ENCODE assay signal across 23 cellular contexts in the genomic region with DNA sequence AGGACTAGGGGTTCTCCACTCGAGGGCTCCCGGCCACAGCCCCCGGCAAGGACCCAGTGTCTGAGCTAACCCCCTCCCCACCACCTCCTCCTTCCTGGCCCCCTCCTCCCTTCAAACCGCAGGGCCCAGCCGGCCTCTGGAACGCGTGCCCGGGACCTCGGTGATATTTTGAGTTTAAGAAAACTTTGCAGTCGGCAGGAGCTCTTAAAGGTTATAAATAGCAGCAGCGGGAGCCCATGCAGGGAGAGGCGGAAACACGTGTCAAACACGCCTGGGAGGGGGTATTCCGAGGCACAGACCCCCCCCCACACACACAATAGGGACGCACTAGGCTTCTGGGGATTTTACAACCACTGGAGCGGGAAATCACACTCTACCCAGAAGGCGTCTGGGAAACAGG. TPM values are rescaled to one million over a fixed set of nuclear protein-coding genes. Genes with fewer than 3 reads are reported as not detected.
A peak's percentile ranks its signal among the peaks of the same experiment; 100 is the strongest.
DNase-seq lines count a peak whose midpoint lies in the region; ATAC-seq, FAIRE-seq and TF ChIP-seq lines count a peak whose summit lies in the region.
"Had no signal": no experiment of that assay in that cellular context is flagged by ENCODE, and none has a peak within 500 bp of the region (broad histone marks: within the 10 kb centered on the region; RNA-seq: fewer than 3 reads in every experiment).

No MANE protein-coding gene starts in this region.

- no TSS peak for BruUV-seq in K562 (replicated peaks; lab: Mats Ljungman, UMichigan)

- no peaks in the 10 kb centered on the region for H3K36me3 ChIP-seq in BLaER1 treated with 17β-estradiol and CSF1 and Interleukin-3, amounts not matched to agents 10 nM and 100 nM
- H3K36me3 ChIP-seq in K562 (ENCODE audit: control insufficient read depth, insufficient read depth, low read length), result no peaks in the 10 kb centered on the region
- H3K36me3 ChIP-seq in hepatocyte (replicated peaks; ENCODE audit: insufficient read depth, low read depth), result no peaks in the 10 kb centered on the region
- no peaks in the 10 kb centered on the region for H3K36me3 ChIP-seq in smooth muscle cell (ENCODE audit: low read depth)
- H3K36me3 ChIP-seq in esophagus squamous epithelium, result no peaks in the 10 kb centered on the region
- H3K36me3 ChIP-seq: prostate gland had no signal

- H3K9me3 ChIP-seq in BLaER1 treated with 17β-estradiol and CSF1 and Interleukin-3, amounts not matched to agents 10 nM and 100 nM (replicated peaks in 1 of 11), result no peaks in the 10 kb centered on the region
- H3K9me3 ChIP-seq in K562 (replicated peaks; ENCODE audit: control insufficient read depth, insufficient read depth, low read depth, low read length) (no peaks in the 10 kb centered on the region), hepatocyte (ENCODE audit: low read depth) (no peaks in the 10 kb centered on the region), smooth muscle cell (replicated peaks; ENCODE audit: low read depth) (no peaks in the 10 kb centered on the region), esophagus squamous epithelium (no peaks in the 10 kb centered on the region)
- H3K9me3 ChIP-seq: prostate gland had no signal

- H4K20me1 ChIP-seq in BLaER1 treated with 17β-estradiol and CSF1 and Interleukin-3, amounts not matched to agents 10 nM and 100 nM, result peaks cover 0 to 17% (median 0%) of the 10 kb centered on the region in 11 experiments; a peak in 3 of 22 replicates
- peaks cover 17% of the 10 kb centered on the region for H4K20me1 ChIP-seq in K562 (replicated peaks; ENCODE audit: control insufficient read depth, insufficient read depth, low read length)
- H4K20me1 ChIP-seq in hepatocyte (ENCODE audit: insufficient read depth, poor library complexity, severe bottlenecking), result no peaks in the 10 kb centered on the region
- H4K20me1 ChIP-seq in smooth muscle cell (ENCODE audit: low read depth), result no peaks in the 10 kb centered on the region

- TF ChIP-seq RAD21 in K562 (CRISPR knock-in tag; conservative IDR thresholded peaks at IDR 0.05 in 1 of 2, IDR thresholded peaks at IDR 0.05 in 1 of 2), result no peak

- WGBS in K562 (ENCODE audit: insufficient coverage, low coverage, missing lambda C conversion rate), result 3% methylated on average over 15 of the region's 18 CpGs
- 53% methylated on average over 18 of the region's 18 CpGs for WGBS in hepatocyte (ENCODE audit: low lambda C conversion rate, missing lambda C conversion rate)
- WGBS in smooth muscle cell (ENCODE audit: low lambda C conversion rate), result 44% methylated on average over 18 of the region's 18 CpGs
- 46 to 52% methylated on average over 3 to 8 of the region's 18 CpGs for WGBS in esophagus squamous epithelium, 2 donors

- intact Hi-C loops in K562 (cut with micrococcal nuclease) (no loop called here), esophagus squamous epithelium (cut with DNase I) (no loop called here)

- H2AFZ ChIP-seq in K562 (ENCODE audit: low read depth, low read length) (no peak overlapping the region), hepatocyte (no peak overlapping the region), smooth muscle cell (ENCODE audit: low read depth) (no peak overlapping the region)

- ATAC-seq in K562, result no peak
- no peak for ATAC-seq in WTC11
- ATAC-seq in HG02759 (IDR thresholded peaks at IDR 0.05; ENCODE audit: unreplicated experiment), result no peak
- ATAC-seq: left lobe of liver, T-helper 17 cell had no signal

- H3F3A ChIP-seq in smooth muscle cell (ENCODE audit: low read depth), result no peaks in the 10 kb centered on the region

- H3K4me1 Mint-ChIP-seq in WTC11, result 0 out of 2 replicates have a peak, but pooled peaks cover 3% of the 10 kb centered on the region
- H3K4me1 Mint-ChIP-seq: activated CD4-positive, alpha-beta memory T cell treated with anti-CD3 and anti-CD28 coated beads, Interleukin-2, amount 10 ng/mL, durations not matched to agents 7 days and 5 days; CD4-positive, alpha-beta memory T cell had no signal

- no peaks in the 10 kb centered on the region for H3K36me3 Mint-ChIP-seq in WTC11
- H3K36me3 Mint-ChIP-seq: activated naive CD8-positive, alpha-beta T cell treated with anti-CD3 and anti-CD28 coated beads, Interleukin-2, amount 10 ng/mL, durations not matched to agents 7 days and 5 days; CD4-positive, alpha-beta memory T cell had no signal

- POLR2A ChIA-PET in K562 (lab: Yijun Ruan, JAX), result interaction anchor here (0.6 kb wide), 1 partner anchor 76 kb away, joined by 4 read pairs; no protein-coding TSS in a partner anchor
- POLR2A ChIA-PET in WTC11 (lab: Charles Lee), result no interaction called here

- no peak overlapping the region for H3K4me3 Mint-ChIP-seq in WTC11
- H3K4me3 Mint-ChIP-seq: activated CD4-positive, alpha-beta memory T cell treated with anti-CD3 and anti-CD28 coated beads, Interleukin-2, amount 10 ng/mL, durations not matched to agents 7 days and 5 days; activated naive CD8-positive, alpha-beta T cell treated with anti-CD3 and anti-CD28 coated beads, Interleukin-2, amount 10 ng/mL, durations not matched to agents 7 days and 5 days; activated T-helper 1 cell treated with anti-CD3 and anti-CD28 coated beads, Interleukin-12 subunit alpha, Interleukin-12 subunit beta, Interleukin-2, Interleukin-4 antibody, amounts not matched to agents 30 ng/mL and 10 ng/mL and 1 ng/mL, durations not matched to agents 14 hours and 24 hours and 36 hours; CD4-positive, alpha-beta memory T cell; endodermal cell; T-helper 17 cell had no signal

- peak overlapping the region in 6 of 11 experiments; percentile 6 to 65 (median 52); a peak in 9 of 22 replicates for H3K27ac ChIP-seq in BLaER1 treated with 17β-estradiol and CSF1 and Interleukin-3, amounts not matched to agents 10 nM and 100 nM
- no peak overlapping the region for H3K27ac ChIP-seq in K562 (ENCODE audit: extremely low read depth, low read depth, low read length)
- H3K27ac ChIP-seq in hepatocyte, result peak overlapping the region; percentile 42
- H3K27ac ChIP-seq in smooth muscle cell (ENCODE audit: low read depth), result no peak overlapping the region
- H3K27ac ChIP-seq in esophagus squamous epithelium, result peak overlapping the region in 2 of 4 donors; percentile 23 to 25
- H3K27ac ChIP-seq: prostate gland had no signal

- in situ Hi-C loops in K562 (cut with MboI), result no loop called here

- H3K9me2 ChIP-seq in hepatocyte (replicated peaks; ENCODE audit: insufficient read depth), result no peaks in the 10 kb centered on the region

- FAIRE-seq in K562 (lab: Jason Lieb, UNC), result no peak
- FAIRE-seq: GM18507, H54 had no signal

- H3K4me3 ChIP-seq in BLaER1 treated with 17β-estradiol and CSF1 and Interleukin-3, amounts not matched to agents 10 nM and 100 nM, result peak overlapping the region in 2 of 10 experiments; percentile 18 to 19; a peak in 3 of 20 replicates
- H3K4me3 ChIP-seq in K562 (no peak overlapping the region), hepatocyte (no peak overlapping the region), smooth muscle cell (no peak overlapping the region), esophagus squamous epithelium (no peak overlapping the region)
- H3K4me3 ChIP-seq: prostate gland had no signal

- H3K9me1 ChIP-seq in K562 (ENCODE audit: control insufficient read depth, insufficient read depth, low read length), result no peaks in the 10 kb centered on the region

- CTCF ChIA-PET in K562 (lab: Yijun Ruan, JAX; ENCODE audit: low intra/inter-chr PET ratio), result no interaction called here
- CTCF ChIA-PET in WTC11 (lab: Charles Lee), result interaction anchor here (0.5 to 4.7 kb wide), 2 partner anchors 35 to 245 kb away, joined by 4 to 20 read pairs; no protein-coding TSS in a partner anchor

- H3K9me3 Mint-ChIP-seq in WTC11, result no peaks in the 10 kb centered on the region
- H3K9me3 Mint-ChIP-seq: activated CD4-positive, alpha-beta memory T cell treated with anti-CD3 and anti-CD28 coated beads, Interleukin-2, amount 10 ng/mL, durations not matched to agents 7 days and 5 days; activated naive CD8-positive, alpha-beta T cell treated with anti-CD3 and anti-CD28 coated beads, Interleukin-2, amount 10 ng/mL, durations not matched to agents 7 days and 5 days; activated T-helper 1 cell treated with anti-CD3 and anti-CD28 coated beads, Interleukin-12 subunit alpha, Interleukin-12 subunit beta, Interleukin-2, Interleukin-4 antibody, amounts not matched to agents 30 ng/mL and 10 ng/mL and 1 ng/mL, durations not matched to agents 14 hours and 24 hours and 36 hours; CD4-positive, alpha-beta memory T cell; endodermal cell had no signal

- DNase-seq in K562 (ENCODE audit: extremely low read depth in 1 of 4, low spot score in 3 of 4), result no peak
- DNase-seq in hepatocyte (ENCODE audit: low spot score), result peak; percentile 55
- DNase-seq in smooth muscle cell (lab: John Stamatoyannopoulos, UW; ENCODE audit: unreplicated experiment), result no peak
- no peak for DNase-seq in esophagus squamous epithelium (lab: John Stamatoyannopoulos, UW)
- DNase-seq in dermis blood vessel endothelial cell, result no peak
- DNase-seq in WTC11 (ENCODE audit: low spot score), result no peak
- DNase-seq: ACHN; activated CD4-positive, alpha-beta memory T cell treated with anti-CD3 and anti-CD28 coated beads, Interleukin-2, amount 10 ng/mL, durations not matched to agents 7 days and 5 days; activated naive CD8-positive, alpha-beta T cell treated with anti-CD3 and anti-CD28 coated beads, Interleukin-2, amount 10 ng/mL, durations not matched to agents 7 days and 5 days; endodermal cell; NCI-H2227 treated with DMSO at 0.1 percent for 48 hours; SHP77 treated with DMSO at 0.1 percent for 48 hours; stimulated activated CD4-positive, alpha-beta T cell treated with anti-CD3 and anti-CD28 coated beads, Interleukin-15, amount 100 ng/mL, for 24 hours; stimulated activated naive CD4-positive, alpha-beta T cell; T-helper 17 cell had no signal

- H3K27me3 Mint-ChIP-seq in WTC11 (ENCODE audit: low read depth), result peaks cover 52% of the 10 kb centered on the region

- TF ChIP-seq EP300 in K562 (IDR thresholded peaks at IDR 0.05; ENCODE audit: low read length), result no peak

- peaks cover 27 to 80% (median 65%) of the 10 kb centered on the region in 10 experiments for H3K4me1 ChIP-seq in BLaER1 treated with 17β-estradiol and CSF1 and Interleukin-3, amounts not matched to agents 10 nM and 100 nM
- H3K4me1 ChIP-seq in K562 (replicated peaks in 1 of 2; ENCODE audit: control insufficient read depth in 2 of 2, insufficient read depth in 2 of 2, low read length in 2 of 2) (peaks cover 0 to 4% of the 10 kb centered on the region in 2 experiments; a peak in 1 of 5 replicates), hepatocyte (ENCODE audit: insufficient read depth) (peaks cover 61% of the 10 kb centered on the region), smooth muscle cell (ENCODE audit: low read depth) (peaks cover 16% of the 10 kb centered on the region), esophagus squamous epithelium (peaks cover 0 to 29% (median 0%) of the 10 kb centered on the region in 3 donors)
- H3K4me1 ChIP-seq: prostate gland had no signal

- H3K4me2 ChIP-seq in BLaER1 treated with 17β-estradiol and CSF1 and Interleukin-3, amounts not matched to agents 10 nM and 100 nM, result peak overlapping the region; percentile 72 to 93 (median 84)
- no peak overlapping the region for H3K4me2 ChIP-seq in K562 (ENCODE audit: insufficient read depth, low read length)
- H3K4me2 ChIP-seq in hepatocyte, result peak overlapping the region; percentile 41
- H3K4me2 ChIP-seq in smooth muscle cell, result peak overlapping the region; percentile 30

- TF ChIP-seq POLR2A in K562 (conservative IDR thresholded peaks at IDR 0.05) (no peak), esophagus squamous epithelium (IDR thresholded peaks at IDR 0.05) (no peak)

- H3K9ac ChIP-seq in BLaER1 treated with 17β-estradiol and CSF1 and Interleukin-3, amounts not matched to agents 10 nM and 100 nM, result peak overlapping the region in 4 of 11 experiments; percentile 38 to 51 (median 43); a peak in 10 of 22 replicates
- H3K9ac ChIP-seq in K562 (ENCODE audit: insufficient read depth in 1 of 2, low read depth in 2 of 2, low read length in 2 of 2), result no peak overlapping the region
- H3K9ac ChIP-seq in smooth muscle cell (ENCODE audit: low read depth), result no peak overlapping the region

- H3K79me2 ChIP-seq in K562 (ENCODE audit: control insufficient read depth, insufficient read depth, low read length) (no peaks in the 10 kb centered on the region), hepatocyte (no peaks in the 10 kb centered on the region), smooth muscle cell (ENCODE audit: low read depth) (no peaks in the 10 kb centered on the region)

- peaks cover 0 to 16% (median 6%) of the 10 kb centered on the region in 11 experiments; a peak in 14 of 22 replicates for H3K27me3 ChIP-seq in BLaER1 treated with 17β-estradiol and CSF1 and Interleukin-3, amounts not matched to agents 10 nM and 100 nM
- H3K27me3 ChIP-seq in K562 (ENCODE audit: control insufficient read depth in 2 of 2, insufficient read depth in 2 of 2, low read length in 2 of 2) (peaks cover 22 to 73% of the 10 kb centered on the region in 2 experiments), hepatocyte (no peaks in the 10 kb centered on the region), smooth muscle cell (ENCODE audit: low read depth) (no peaks in the 10 kb centered on the region), esophagus squamous epithelium (peaks cover 0 to 7% (median 0%) of the 10 kb centered on the region in 4 donors)

- TF ChIP-seq CTCF in K562 (IDR thresholded peaks at IDR 0.05 in 2 of 3, conservative IDR thresholded peaks at IDR 0.05 in 1 of 3; ENCODE audit: insufficient read depth in 2 of 3, low read depth in 1 of 3, low read length in 3 of 3) (no peak), hepatocyte (IDR thresholded peaks at IDR 0.05; ENCODE audit: poor library complexity) (no peak), smooth muscle cell (IDR thresholded peaks at IDR 0.05; ENCODE audit: borderline replicate concordance, insufficient read depth, poor library complexity, severe bottlenecking) (no peak), esophagus squamous epithelium (IDR thresholded peaks at IDR 0.05) (no peak), WTC11 (IDR thresholded peaks at IDR 0.05) (no peak)

- no peak overlapping the region for H3K27ac Mint-ChIP-seq in WTC11
- H3K27ac Mint-ChIP-seq: activated CD4-positive, alpha-beta memory T cell treated with anti-CD3 and anti-CD28 coated beads, Interleukin-2, amount 10 ng/mL, durations not matched to agents 7 days and 5 days; activated naive CD8-positive, alpha-beta T cell treated with anti-CD3 and anti-CD28 coated beads, Interleukin-2, amount 10 ng/mL, durations not matched to agents 7 days and 5 days; activated T-helper 1 cell treated with anti-CD3 and anti-CD28 coated beads, Interleukin-12 subunit alpha, Interleukin-12 subunit beta, Interleukin-2, Interleukin-4 antibody, amounts not matched to agents 30 ng/mL and 10 ng/mL and 1 ng/mL, durations not matched to agents 14 hours and 24 hours and 36 hours; endodermal cell; T-helper 17 cell had no signal

RNA-seq across cellular contexts. Expression of gene PTH1R, which starts 3.1 kb away (rescaled TPM):
- not detected in 2 replicates for total RNA-seq in K562 (2011; cell fraction: chromatin; rRNA removed; ENCODE audit: low replicate concordance)
- not detected in 2 replicates for total RNA-seq in K562 (2011; cell fraction: nucleolus; rRNA removed)
- not detected in 2 replicates for total RNA-seq in K562 (2011; cell fraction: nucleoplasm; rRNA removed)
- not detected in 2 replicates for total RNA-seq in K562 (2014; rRNA removed)
- not detected in 2 replicates for total RNA-seq in K562 (2014; rRNA removed; fragmentation: Illumina TruSeq; extraction: Trizol)
- not detected in 2 replicates for total RNA-seq in K562 (2015; rRNA removed; fragmentation: Illumina TruSeq; extraction: Trizol)
- total RNA-seq in K562 (2021), result not detected in 2 replicates
- not detected in 2 replicates for polyA plus RNA-seq in K562 (2011; rRNA removed)
- polyA plus RNA-seq in K562 (2011; cell fraction: cytosol; rRNA removed), result not detected in 2 replicates
- polyA plus RNA-seq in K562 (2011; cell fraction: nucleus; rRNA removed), result not detected in 2 replicates
- polyA plus RNA-seq in K562 (2012), result not detected in 2 replicates
- polyA plus RNA-seq in K562 (2014; fragmentation: Illumina TruSeq; extraction: Trizol), result not detected in 2 replicates
- polyA plus RNA-seq in K562 (2014; fragmentation: Nextera tagmentation; extraction: Ambion mirVana), result not detected
- polyA plus RNA-seq in K562 (2014; rRNA removed), result not detected in 2 replicates
- polyA minus RNA-seq in K562 (2011; rRNA and poly(A)+ RNA removed), result not detected in 2 replicates
- polyA minus RNA-seq in K562 (2011; cell fraction: cytosol; rRNA and poly(A)+ RNA removed), result not detected in 2 replicates
- polyA minus RNA-seq in K562 (2011; cell fraction: nucleus; rRNA and poly(A)+ RNA removed), result not detected in 2 replicates
- total RNA-seq in hepatocyte, result 13.9 and 14.5 TPM in 2 replicates
- 29.4 and 31.0 TPM in 2 replicates for polyA plus RNA-seq in hepatocyte
- 15.4 and 17.7 TPM in 2 replicates for total RNA-seq in smooth muscle cell
- polyA plus RNA-seq in smooth muscle cell, result 39.2 and 50.6 TPM in 2 replicates
- 1 to 10 TPM in 3 of 4 donors, under 1 TPM in 1; 0.40 to 1.9 (median 1.5) TPM for total RNA-seq in esophagus squamous epithelium
- total RNA-seq in dermis blood vessel endothelial cell, result 0.19 and 0.85 TPM in 2 replicates
- 4.0 to 12.0 TPM (median 5.6 TPM) in 3 replicates for total RNA-seq in WTC11 (2021)
- total RNA-seq: activated CD4-positive, alpha-beta memory T cell treated with anti-CD3 and anti-CD28 coated beads, Interleukin-2, amount 10 ng/mL, durations not matched to agents 7 days and 5 days; activated naive CD8-positive, alpha-beta T cell treated with anti-CD3 and anti-CD28 coated beads, Interleukin-2, amount 10 ng/mL, durations not matched to agents 7 days and 5 days; activated T-helper 1 cell treated with anti-CD3 and anti-CD28 coated beads, Interleukin-12 subunit alpha, Interleukin-12 subunit beta, Interleukin-2, Interleukin-4 antibody, amounts not matched to agents 30 ng/mL and 10 ng/mL and 1 ng/mL, durations not matched to agents 14 hours and 24 hours and 36 hours; CD4-positive, alpha-beta memory T cell; T-helper 17 cell had no signal
- polyA plus RNA-seq: CD4-positive, alpha-beta memory T cell had no signal

RNA-seq across cellular contexts. Expression of gene MYL3, which starts 11.2 kb away (rescaled TPM):
- total RNA-seq in K562 (2011; cell fraction: chromatin; rRNA removed; ENCODE audit: low replicate concordance), result not detected in 2 replicates
- not detected in 2 replicates for total RNA-seq in K562 (2011; cell fraction: nucleolus; rRNA removed)
- not detected in 2 replicates for total RNA-seq in K562 (2011; cell fraction: nucleoplasm; rRNA removed)
- total RNA-seq in K562 (2014; rRNA removed), result 0.14 TPM in 1 of 2 replicates, not detected in the other
- not detected in 2 replicates for total RNA-seq in K562 (2014; rRNA removed; fragmentation: Illumina TruSeq; extraction: Trizol)
- total RNA-seq in K562 (2015; rRNA removed; fragmentation: Illumina TruSeq; extraction: Trizol), result not detected in 2 replicates
- total RNA-seq in K562 (2021), result not detected in 2 replicates
- not detected in 2 replicates for polyA plus RNA-seq in K562 (2011; rRNA removed)
- not detected in 2 replicates for polyA plus RNA-seq in K562 (2011; cell fraction: cytosol; rRNA removed)
- not detected in 2 replicates for polyA plus RNA-seq in K562 (2011; cell fraction: nucleus; rRNA removed)
- not detected in 2 replicates for polyA plus RNA-seq in K562 (2012)
- not detected in 2 replicates for polyA plus RNA-seq in K562 (2014; fragmentation: Illumina TruSeq; extraction: Trizol)
- under 1 TPM in 1 of 2 experiments, not detected in 1; 0.45 TPM for polyA plus RNA-seq in K562 (2014; fragmentation: Nextera tagmentation; extraction: Ambion mirVana)
- polyA plus RNA-seq in K562 (2014; rRNA removed), result not detected in 2 replicates
- polyA minus RNA-seq in K562 (2011; rRNA and poly(A)+ RNA removed), result not detected in 2 replicates
- polyA minus RNA-seq in K562 (2011; cell fraction: cytosol; rRNA and poly(A)+ RNA removed), result not detected in 2 replicates
- polyA minus RNA-seq in K562 (2011; cell fraction: nucleus; rRNA and poly(A)+ RNA removed), result not detected in 2 replicates
- 5.8 and 9.5 TPM in 2 replicates for total RNA-seq in hepatocyte
- polyA plus RNA-seq in hepatocyte, result 7.4 and 9.7 TPM in 2 replicates
- 8.4 and 13.8 TPM in 2 replicates for total RNA-seq in smooth muscle cell
- 14.4 and 25.6 TPM in 2 replicates for polyA plus RNA-seq in smooth muscle cell
- 1 to 10 TPM in 1 of 4 donors, under 1 TPM in 1, not detected in 2; 0.38 to 1.1 TPM for total RNA-seq in esophagus squamous epithelium
- total RNA-seq in dermis blood vessel endothelial cell, result 0.14 TPM in 1 of 2 replicates, not detected in the other
- total RNA-seq in WTC11 (2021), result 0.31 TPM in 1 of 3 replicates, not detected in the others
- total RNA-seq: activated CD4-positive, alpha-beta memory T cell treated with anti-CD3 and anti-CD28 coated beads, Interleukin-2, amount 10 ng/mL, durations not matched to agents 7 days and 5 days; activated naive CD8-positive, alpha-beta T cell treated with anti-CD3 and anti-CD28 coated beads, Interleukin-2, amount 10 ng/mL, durations not matched to agents 7 days and 5 days; activated T-helper 1 cell treated with anti-CD3 and anti-CD28 coated beads, Interleukin-12 subunit alpha, Interleukin-12 subunit beta, Interleukin-2, Interleukin-4 antibody, amounts not matched to agents 30 ng/mL and 10 ng/mL and 1 ng/mL, durations not matched to agents 14 hours and 24 hours and 36 hours; CD4-positive, alpha-beta memory T cell; T-helper 17 cell had no signal
- polyA plus RNA-seq: CD4-positive, alpha-beta memory T cell had no signal

Comparison
In these comparisons a context has a peak if more than half of its experiments do, and no peak if none do; other contexts are left out.
1. H3K27ac ChIP-seq: peak in BLaER1 treated with 17β-estradiol and CSF1 and Interleukin-3, amounts not matched to agents 10 nM and 100 nM (6 of 11) and hepatocyte (single experiment); none in K562 (single experiment) and smooth muscle cell (single experiment).